In the genomic region with DNA sequence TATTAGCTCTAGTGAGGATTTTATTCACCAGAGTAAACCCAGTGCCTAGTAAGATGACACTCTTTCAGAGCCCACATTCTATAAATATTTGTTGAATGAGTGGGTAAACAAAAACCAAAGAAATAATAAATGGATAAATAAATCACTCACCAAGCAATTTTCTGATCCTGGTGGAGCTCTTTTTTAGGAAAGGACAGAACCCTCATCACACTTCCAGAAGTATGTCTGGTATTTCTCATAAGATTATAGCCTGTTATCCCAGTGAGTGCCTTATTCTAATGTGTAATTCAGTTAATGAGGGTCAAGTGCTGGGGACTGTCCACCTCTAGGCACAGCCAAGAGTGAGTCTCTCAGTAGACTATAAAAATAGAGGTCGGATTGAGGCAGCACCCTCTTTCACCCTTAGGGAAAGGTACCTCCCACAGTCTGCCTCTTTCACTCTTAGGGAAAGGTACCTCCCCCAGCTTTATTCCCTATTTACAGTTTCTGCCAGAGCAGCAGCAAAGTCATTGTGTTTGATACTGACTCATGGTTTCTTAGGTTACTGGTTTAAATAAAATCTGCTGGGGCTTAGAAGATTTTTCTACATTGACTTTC, we compare ENCODE assay signal across 13 cellular contexts.
DNase-seq lines count a peak whose midpoint lies in the region; ATAC-seq and TF ChIP-seq lines count a peak whose summit lies in the region.
"Had no signal": no experiment of that assay in that cellular context is flagged by ENCODE, and none has a peak within 500 bp of the region (broad histone marks: within the 10 kb centered on the region; RNA-seq: fewer than 3 reads in every experiment).

No MANE protein-coding gene starts in this region.

- DNase-seq in A172 (ENCODE audit: low spot score) (peak; percentile 73), HFF-Myc (ENCODE audit: extremely low read depth, low read depth) (peak; percentile 31), astrocyte of the spinal cord (ENCODE audit: low read depth, low spot score) (peak; percentile 84), hepatic stellate cell (ENCODE audit: low spot score) (peak; percentile 9), NCI-H1048 (lab: John Stamatoyannopoulos, UW) (no peak), HK-2 (ENCODE audit: unreplicated experiment) (no peak), ovary (no peak)
- DNase-seq: activated naive CD4-positive, alpha-beta T cell treated with anti-CD3 and anti-CD28 coated beads for 36 hours; cortex of kidney; hippocampal formation; T-helper 17 cell had no signal

- no peaks in the 10 kb centered on the region for H3K36me3 ChIP-seq in ovary
- H3K36me3 ChIP-seq: tibial nerve had no signal

- no peak overlapping the region for H3K27ac ChIP-seq in ovary
- H3K27ac ChIP-seq: tibial nerve had no signal

- no peak for TF ChIP-seq POLR2A in ovary (IDR thresholded peaks at IDR 0.05)

- TF ChIP-seq EP300 in ovary (IDR thresholded peaks at IDR 0.05), result no peak

- TF ChIP-seq CTCF in HFF-Myc (IDR thresholded peaks at IDR 0.05; ENCODE audit: low read depth, low read length, missing control alignments) (no peak), astrocyte of the spinal cord (IDR thresholded peaks at IDR 0.05; ENCODE audit: low read depth, low read length) (no peak), ovary (IDR thresholded peaks at IDR 0.05) (no peak)

- intact Hi-C loops in ovary (cut with DNase I), result no loop called here

- no peak for ATAC-seq in HG03457 (IDR thresholded peaks at IDR 0.05; ENCODE audit: unreplicated experiment)
- ATAC-seq: T-helper 17 cell had no signal

- no peaks in the 10 kb centered on the region for H3K4me1 ChIP-seq in ovary (ENCODE audit: insufficient read depth)
- H3K4me1 ChIP-seq: tibial nerve had no signal

- no peaks in the 10 kb centered on the region for H3K9me3 ChIP-seq in ovary
- H3K9me3 ChIP-seq: tibial nerve had no signal

- H3K27me3 ChIP-seq in ovary, result no peaks in the 10 kb centered on the region
- H3K27me3 ChIP-seq: tibial nerve had no signal

- H3K4me3 ChIP-seq in HFF-Myc (replicated peaks; ENCODE audit: low read depth, low read length), result no peak overlapping the region
- H3K4me3 ChIP-seq in astrocyte of the spinal cord (ENCODE audit: low read depth, low read length), result no peak overlapping the region
- no peak overlapping the region for H3K4me3 ChIP-seq in ovary
- H3K4me3 ChIP-seq: tibial nerve had no signal

- in situ Hi-C loops in astrocyte of the spinal cord (cut with HindIII; ENCODE audit: low sequenced_read_pairs), result no loop called here

- WGBS in ovary, 3 donors, result 12 to 29% (median 25%) methylated on average over 1 of the region's 1 CpG

Comparison
In these comparisons a context has a peak if more than half of its experiments do, and no peak if none do; other contexts are left out.
1. DNase-seq: peak in A172 (single experiment), HFF-Myc (single experiment), astrocyte of the spinal cord (single experiment) and hepatic stellate cell (single experiment); none in NCI-H1048 (single experiment), HK-2 (single experiment) and ovary (0 of 5).